ENCODE assay signal across 8 cellular contexts in the genomic region with DNA sequence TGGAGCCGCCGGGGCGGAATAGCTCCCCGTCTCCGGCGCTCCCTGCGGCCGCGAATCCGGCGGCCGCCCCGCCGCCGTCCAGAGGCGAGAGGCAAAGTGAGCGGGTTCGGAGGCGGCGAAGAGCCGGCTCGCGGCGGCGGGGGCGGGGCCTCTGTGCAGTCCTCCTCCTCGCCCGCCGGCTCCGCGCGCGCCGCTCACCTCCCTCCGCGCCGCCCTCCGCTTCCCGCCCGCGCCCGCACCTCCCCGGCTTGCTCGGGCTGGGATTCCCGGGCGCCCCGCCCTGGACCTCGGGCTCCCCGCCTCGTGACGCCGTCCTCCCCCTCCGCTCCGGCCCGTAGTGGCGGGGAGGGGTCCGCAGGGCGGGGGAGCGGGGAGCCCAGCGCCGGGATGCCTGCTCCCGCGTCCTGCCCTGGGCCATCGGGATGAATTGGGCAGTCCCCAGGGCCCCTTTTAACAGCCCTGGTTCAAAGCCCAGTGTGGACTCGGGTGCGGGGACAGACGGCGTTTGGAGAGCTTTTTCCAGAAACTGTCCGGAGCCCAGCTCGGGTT. TPM values are rescaled to one million over a fixed set of nuclear protein-coding genes. Genes with fewer than 3 reads are reported as not detected.
A peak's percentile ranks its signal among the peaks of the same experiment; 100 is the strongest.
DNase-seq lines count a peak whose midpoint lies in the region; ATAC-seq and TF ChIP-seq lines count a peak whose summit lies in the region.

A gene with protein sequence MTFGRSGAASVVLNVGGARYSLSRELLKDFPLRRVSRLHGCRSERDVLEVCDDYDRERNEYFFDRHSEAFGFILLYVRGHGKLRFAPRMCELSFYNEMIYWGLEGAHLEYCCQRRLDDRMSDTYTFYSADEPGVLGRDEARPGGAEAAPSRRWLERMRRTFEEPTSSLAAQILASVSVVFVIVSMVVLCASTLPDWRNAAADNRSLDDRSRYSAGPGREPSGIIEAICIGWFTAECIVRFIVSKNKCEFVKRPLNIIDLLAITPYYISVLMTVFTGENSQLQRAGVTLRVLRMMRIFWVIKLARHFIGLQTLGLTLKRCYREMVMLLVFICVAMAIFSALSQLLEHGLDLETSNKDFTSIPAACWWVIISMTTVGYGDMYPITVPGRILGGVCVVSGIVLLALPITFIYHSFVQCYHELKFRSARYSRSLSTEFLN (minus strand): TSS at position 98 of the 549 bp plus-strand sequence. CDS start 481 bp downstream, outside the sequence.

- TF ChIP-seq CTCF in esophagus muscularis mucosa (IDR thresholded peaks at IDR 0.05) (no peak), nephron progenitor cell (IDR thresholded peaks at IDR 0.05) (no peak), testis (IDR thresholded peaks at IDR 0.05) (no peak)

- WGBS in esophagus muscularis mucosa = no CpG with 5 or more reads among the region's 70 CpGs
- 0 to 1% methylated on average over 9 to 48 of the region's 70 CpGs for WGBS in testis, 2 donors

- peak within 1 kb of the TSS in 3 of 4 donors; percentile 11 to 49 (median 49) for H3K27ac ChIP-seq in esophagus muscularis mucosa (replicated peaks in 1 of 4)
- peak within 1 kb of the TSS; percentile 79 to 90 for H3K27ac ChIP-seq in testis

- H3K9me3 ChIP-seq in esophagus muscularis mucosa (no peaks in the 10 kb centered on the region), testis (no peaks in the 10 kb centered on the region)

- ATAC-seq in Right ventricle myocardium inferior (peak; percentile 85), HG03442 (IDR thresholded peaks at IDR 0.05; ENCODE audit: unreplicated experiment) (peak; percentile 61)

- peaks cover 7 to 26% (median 26%) of the 10 kb centered on the region in 4 donors for H3K4me1 ChIP-seq in esophagus muscularis mucosa
- H3K4me1 ChIP-seq in testis = peaks cover 6% of the 10 kb centered on the region

- TF ChIP-seq POLR2A in esophagus muscularis mucosa (IDR thresholded peaks at IDR 0.05; ENCODE audit: low read depth) (no peak), testis (IDR thresholded peaks at IDR 0.05) (no peak)

- H3K27me3 Mint-ChIP-seq in nephron progenitor cell (ENCODE audit: low read depth, poor library complexity) = peaks cover 61% of the 10 kb centered on the region

- DNase-seq in Right ventricle myocardium inferior (ENCODE audit: missing footprints) (peak; percentile 75), cardiac septum (ENCODE audit: low spot score) (no peak), NCI-H82 treated with DMSO at 0.1 percent for 48 hours (lab: John Stamatoyannopoulos, UW; ENCODE audit: unreplicated experiment) (peak; percentile 43), activated T-cell treated with anti-CD3 and anti-CD28 coated beads for 4 hours (peak; percentile 61), esophagus muscularis mucosa (ENCODE audit: extremely low spot score) (no peak), nephron progenitor cell (peak; percentile 88), testis (peak; percentile 79)

- H3K36me3 Mint-ChIP-seq in nephron progenitor cell (ENCODE audit: low read depth) = no peaks in the 10 kb centered on the region

- intact Hi-C loops in Right ventricle myocardium inferior (cut with DNase I) = loop anchor here (2.0 kb wide), 1 partner anchor 169 kb away; no protein-coding TSS in a partner anchor
- intact Hi-C loops in cardiac septum (cut with DNase I) = no loop called here
- intact Hi-C loops in esophagus muscularis mucosa (cut with DNase I) = no loop called here
- intact Hi-C loops in testis (cut with DNase I; ENCODE audit: low total_unique reads) = no loop called here

- H3K36me3 ChIP-seq in esophagus muscularis mucosa = no peaks in the 10 kb centered on the region
- H3K36me3 ChIP-seq in testis (ENCODE audit: low read depth, missing control alignments) = no peaks in the 10 kb centered on the region

- no peak for TF ChIP-seq EP300 in esophagus muscularis mucosa (IDR thresholded peaks at IDR 0.05)

- peak within 1 kb of the TSS; percentile 86 for H3K4me3 Mint-ChIP-seq in nephron progenitor cell

- peak within 1 kb of the TSS; percentile 61 to 76 (median 64) for H3K4me3 ChIP-seq in esophagus muscularis mucosa
- H3K4me3 ChIP-seq in testis = peak within 1 kb of the TSS; percentile 70 to 72

- H3K27me3 ChIP-seq in esophagus muscularis mucosa (peaks cover 9 to 49% (median 21%) of the 10 kb centered on the region in 4 donors), testis (no peaks in the 10 kb centered on the region)

- H3K9me3 Mint-ChIP-seq in nephron progenitor cell = no peaks in the 10 kb centered on the region

- H3K27ac Mint-ChIP-seq in nephron progenitor cell = no peak within 1 kb of the TSS

- H3K4me1 Mint-ChIP-seq in nephron progenitor cell = peaks cover 21% of the 10 kb centered on the region

RNA-seq across cellular contexts. Expression of the gene that starts here (rescaled TPM):
- not detected for total RNA-seq in Right ventricle myocardium inferior
- total RNA-seq in cardiac septum = not detected
- total RNA-seq in esophagus muscularis mucosa = under 1 TPM in 1 of 4 donors, not detected in 3; 0.17 TPM
- 10 to 100 TPM; 11.3 to 12.4 TPM for total RNA-seq in testis
- 1.2 TPM for polyA plus RNA-seq in testis (ENCODE audit: insufficient read depth, low read depth, low replicate concordance)

Comparison
In these comparisons a context has a peak if more than half of its experiments do, and no peak if none do; other contexts are left out.
1. RNA of the gene that starts here (total RNA-seq): 11.3 to 12.4 TPM in testis; 0.17 TPM in esophagus muscularis mucosa, not detected in Right ventricle myocardium inferior (single experiment) and not detected in cardiac septum (single experiment); every median in the first group is over 10 times any median in the second.
2. Peak in DNase-seq and ATAC-seq in Right ventricle myocardium inferior; RNA of the gene not detected or under 1 TPM.
3. DNase-seq: peak in NCI-H82 treated with DMSO at 0.1 percent for 48 hours (single experiment), activated T-cell treated with anti-CD3 and anti-CD28 coated beads for 4 hours (single experiment), nephron progenitor cell (single experiment) and testis (single experiment); none in cardiac septum (single experiment) and esophagus muscularis mucosa (single experiment).